ENCODE assay signal across 1 cellular context in the genomic region with DNA sequence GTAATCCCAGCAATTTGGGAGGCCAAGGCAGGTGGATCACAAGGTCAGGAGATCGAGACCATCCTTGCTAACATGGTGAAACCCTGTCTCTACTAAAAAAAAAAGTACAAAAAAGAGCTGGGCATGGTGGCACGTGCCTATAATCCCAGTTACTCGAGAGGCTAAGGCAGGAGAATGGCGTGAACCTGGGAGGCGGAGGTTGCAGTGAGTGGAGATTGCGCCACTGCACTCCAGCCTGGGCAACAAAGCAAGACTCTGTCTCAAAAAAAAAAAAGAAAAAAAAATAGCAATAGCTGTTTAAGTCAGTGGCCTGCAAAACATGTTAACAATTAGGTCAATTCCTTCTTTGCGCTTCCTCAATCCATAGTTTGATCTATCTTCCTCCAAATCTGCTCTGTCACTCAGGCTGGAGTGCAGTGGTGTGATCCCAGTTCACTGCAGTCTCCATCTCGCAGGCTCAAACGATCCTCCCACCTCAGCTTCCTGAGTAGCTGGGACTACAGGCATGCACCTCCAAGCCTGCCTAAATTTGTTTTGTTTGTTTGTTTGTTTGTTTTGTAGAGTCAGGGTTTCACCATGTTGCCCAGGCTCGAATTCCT. TPM values are rescaled to one million over a fixed set of nuclear protein-coding genes. Genes with fewer than 3 reads are reported as not detected.
"Had no signal": no experiment of that assay in that cellular context is flagged by ENCODE, and none has a peak within 500 bp of the region (broad histone marks: within the 10 kb centered on the region; RNA-seq: fewer than 3 reads in every experiment).

No MANE protein-coding gene starts in this region.

RNA-seq across cellular contexts. Expression of a gene that starts 14.9 kb away (rescaled TPM):
- polyA plus RNA-seq: IgD-negative memory B cell had no signal
